ENCODE assay signal across 1 cellular context in the genomic region with DNA sequence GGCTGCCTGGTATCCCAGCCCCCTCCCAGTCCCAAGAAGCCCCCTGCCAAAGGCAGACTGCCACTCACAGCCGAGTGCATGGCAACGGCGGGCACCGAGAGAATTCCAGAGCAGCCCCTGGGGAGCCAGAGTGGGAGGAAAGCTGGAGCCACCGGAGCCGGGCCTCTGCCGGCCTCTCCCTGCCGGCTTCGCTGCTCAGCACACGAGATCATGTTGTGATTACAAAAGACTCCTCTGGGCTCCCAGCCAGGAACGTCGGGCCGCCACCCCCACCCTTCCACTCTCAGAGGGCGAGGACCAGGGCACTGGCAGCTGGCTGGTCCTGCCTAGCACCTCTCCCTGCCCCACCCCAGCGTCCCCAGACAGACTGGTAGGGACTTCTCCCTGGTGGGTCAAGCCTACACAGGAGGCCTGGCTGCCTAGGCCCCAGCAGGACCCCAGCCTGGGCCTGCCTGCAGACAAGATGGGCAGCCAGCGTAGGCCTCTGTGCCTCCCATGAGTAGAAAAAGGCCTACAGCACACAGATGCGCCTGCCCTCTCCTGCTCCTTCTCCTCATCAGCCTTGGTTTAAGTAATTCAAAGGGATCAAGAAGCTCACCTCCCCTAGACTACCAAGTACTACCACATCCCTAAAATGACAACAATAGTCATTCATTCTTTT.
TF ChIP-seq lines count a peak whose summit lies in the region.

Gene CCDC9B, minus strand, starts transcription at position 200 of the 661 bp plus-strand sequence. Its CDS starts 120 bp downstream, at position 80.

TF ChIP-seq in HepG2, 621 proteins besides CTCF, POLR2A, EP300 and RAD21 (continued from another document and continues in another):
- TF ChIP-seq, protein P1, sequence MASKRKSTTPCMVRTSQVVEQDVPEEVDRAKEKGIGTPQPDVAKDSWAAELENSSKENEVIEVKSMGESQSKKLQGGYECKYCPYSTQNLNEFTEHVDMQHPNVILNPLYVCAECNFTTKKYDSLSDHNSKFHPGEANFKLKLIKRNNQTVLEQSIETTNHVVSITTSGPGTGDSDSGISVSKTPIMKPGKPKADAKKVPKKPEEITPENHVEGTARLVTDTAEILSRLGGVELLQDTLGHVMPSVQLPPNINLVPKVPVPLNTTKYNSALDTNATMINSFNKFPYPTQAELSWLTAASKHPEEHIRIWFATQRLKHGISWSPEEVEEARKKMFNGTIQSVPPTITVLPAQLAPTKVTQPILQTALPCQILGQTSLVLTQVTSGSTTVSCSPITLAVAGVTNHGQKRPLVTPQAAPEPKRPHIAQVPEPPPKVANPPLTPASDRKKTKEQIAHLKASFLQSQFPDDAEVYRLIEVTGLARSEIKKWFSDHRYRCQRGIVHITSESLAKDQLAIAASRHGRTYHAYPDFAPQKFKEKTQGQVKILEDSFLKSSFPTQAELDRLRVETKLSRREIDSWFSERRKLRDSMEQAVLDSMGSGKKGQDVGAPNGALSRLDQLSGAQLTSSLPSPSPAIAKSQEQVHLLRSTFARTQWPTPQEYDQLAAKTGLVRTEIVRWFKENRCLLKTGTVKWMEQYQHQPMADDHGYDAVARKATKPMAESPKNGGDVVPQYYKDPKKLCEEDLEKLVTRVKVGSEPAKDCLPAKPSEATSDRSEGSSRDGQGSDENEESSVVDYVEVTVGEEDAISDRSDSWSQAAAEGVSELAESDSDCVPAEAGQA (IDR thresholded peaks at IDR 0.05; ENCODE audit: low read depth), result no peak
- TF ChIP-seq, protein P1 (CRISPR knock-in tag; IDR thresholded peaks at IDR 0.05; ENCODE audit: borderline replicate concordance), result no peak
- TF ChIP-seq MAX (IDR thresholded peaks at IDR 0.05) (peak; percentile 69), NRL (CRISPR knock-in tag; IDR thresholded peaks at IDR 0.05; ENCODE audit: borderline replicate concordance) (peak; percentile 30; the same call in 1 of the 2 replicates), JUNB (CRISPR knock-in tag; IDR thresholded peaks at IDR 0.05; ENCODE audit: borderline replicate concordance) (no peak), SOX5 (CRISPR knock-in tag; IDR thresholded peaks at IDR 0.05; ENCODE audit: borderline replicate concordance) (peak; percentile 43; the same call in 1 of the 2 replicates), ZNF138 (CRISPR knock-in tag; IDR thresholded peaks at IDR 0.05; ENCODE audit: low read depth) (no peak), ZNF460 (CRISPR knock-in tag; IDR thresholded peaks at IDR 0.05; ENCODE audit: borderline replicate concordance) (peak; percentile 34; the same call in 1 of the 2 replicates), ZNF549 (CRISPR knock-in tag; IDR thresholded peaks at IDR 0.05) (no peak), RELA (CRISPR knock-in tag; IDR thresholded peaks at IDR 0.05) (0 out of 2 replicates have a peak, but pooled peaks have one; percentile 67), HNRNPL (IDR thresholded peaks at IDR 0.05; ENCODE audit: low read depth, low read length) (peak; percentile 79), SALL2 (CRISPR knock-in tag; IDR thresholded peaks at IDR 0.05) (peak; percentile 71; the same call in 1 of the 2 replicates), ISL2 (CRISPR knock-in tag; IDR thresholded peaks at IDR 0.05) (0 out of 2 replicates have a peak, but pooled peaks have one; percentile 18), ZNF770 (CRISPR knock-in tag; IDR thresholded peaks at IDR 0.05) (peak; percentile 57; the same call in 1 of the 2 replicates), KAT8 (CRISPR knock-in tag; IDR thresholded peaks at IDR 0.05) (peak; percentile 45), POLR2G (IDR thresholded peaks at IDR 0.05; ENCODE audit: low read depth, low read length) (peak; percentile 51; the same call in 1 of the 2 replicates), AKNA (CRISPR knock-in tag; IDR thresholded peaks at IDR 0.05; ENCODE audit: borderline replicate concordance) (no peak), ZFY (CRISPR knock-in tag; IDR thresholded peaks at IDR 0.05) (peak; percentile 58), ZNF331 (CRISPR knock-in tag; IDR thresholded peaks at IDR 0.05) (0 out of 2 replicates have a peak, but pooled peaks have one; percentile 21), FOXK1 (CRISPR knock-in tag; IDR thresholded peaks at IDR 0.05; ENCODE audit: borderline replicate concordance, low read depth) (0 out of 2 replicates have a peak, but pooled peaks have one; percentile 14), KLF6 (CRISPR knock-in tag; IDR thresholded peaks at IDR 0.05) (0 out of 2 replicates have a peak, but pooled peaks have one; percentile 56), ZFX (CRISPR knock-in tag; IDR thresholded peaks at IDR 0.05; ENCODE audit: low read depth) (peak; percentile 68; the same call in 1 of the 2 replicates), ETV5 (CRISPR knock-in tag; IDR thresholded peaks at IDR 0.05; ENCODE audit: borderline replicate concordance) (no peak), FOXO1 (CRISPR knock-in tag; IDR thresholded peaks at IDR 0.05) (no peak)
- TF ChIP-seq, protein P2, sequence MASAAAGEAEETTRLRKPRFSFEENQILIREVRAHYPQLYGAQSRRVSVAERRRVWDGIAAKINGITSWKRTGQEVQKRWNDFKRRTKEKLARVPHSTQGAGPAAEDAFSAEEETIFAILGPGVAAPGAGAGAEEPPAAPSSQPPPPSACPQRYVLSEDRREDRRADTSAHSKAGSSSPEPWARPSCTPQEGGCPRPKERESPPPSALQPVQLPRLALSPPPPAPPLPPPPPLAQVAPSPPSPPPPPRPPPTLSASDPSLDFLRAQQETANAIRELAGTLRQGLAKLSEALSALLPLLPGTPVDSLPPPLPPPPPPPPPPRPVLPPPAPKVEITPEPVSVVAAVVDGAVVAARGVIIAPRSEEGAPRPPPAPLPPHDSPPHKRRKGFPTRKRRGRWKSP (CRISPR knock-in tag; IDR thresholded peaks at IDR 0.05), result no peak
- TF ChIP-seq, protein P3, sequence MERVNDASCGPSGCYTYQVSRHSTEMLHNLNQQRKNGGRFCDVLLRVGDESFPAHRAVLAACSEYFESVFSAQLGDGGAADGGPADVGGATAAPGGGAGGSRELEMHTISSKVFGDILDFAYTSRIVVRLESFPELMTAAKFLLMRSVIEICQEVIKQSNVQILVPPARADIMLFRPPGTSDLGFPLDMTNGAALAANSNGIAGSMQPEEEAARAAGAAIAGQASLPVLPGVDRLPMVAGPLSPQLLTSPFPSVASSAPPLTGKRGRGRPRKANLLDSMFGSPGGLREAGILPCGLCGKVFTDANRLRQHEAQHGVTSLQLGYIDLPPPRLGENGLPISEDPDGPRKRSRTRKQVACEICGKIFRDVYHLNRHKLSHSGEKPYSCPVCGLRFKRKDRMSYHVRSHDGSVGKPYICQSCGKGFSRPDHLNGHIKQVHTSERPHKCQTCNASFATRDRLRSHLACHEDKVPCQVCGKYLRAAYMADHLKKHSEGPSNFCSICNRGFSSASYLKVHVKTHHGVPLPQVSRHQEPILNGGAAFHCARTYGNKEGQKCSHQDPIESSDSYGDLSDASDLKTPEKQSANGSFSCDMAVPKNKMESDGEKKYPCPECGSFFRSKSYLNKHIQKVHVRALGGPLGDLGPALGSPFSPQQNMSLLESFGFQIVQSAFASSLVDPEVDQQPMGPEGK (CRISPR knock-in tag; IDR thresholded peaks at IDR 0.05), result peak; percentile 61; the same call in 1 of the 2 replicates
- TF ChIP-seq, protein P4, sequence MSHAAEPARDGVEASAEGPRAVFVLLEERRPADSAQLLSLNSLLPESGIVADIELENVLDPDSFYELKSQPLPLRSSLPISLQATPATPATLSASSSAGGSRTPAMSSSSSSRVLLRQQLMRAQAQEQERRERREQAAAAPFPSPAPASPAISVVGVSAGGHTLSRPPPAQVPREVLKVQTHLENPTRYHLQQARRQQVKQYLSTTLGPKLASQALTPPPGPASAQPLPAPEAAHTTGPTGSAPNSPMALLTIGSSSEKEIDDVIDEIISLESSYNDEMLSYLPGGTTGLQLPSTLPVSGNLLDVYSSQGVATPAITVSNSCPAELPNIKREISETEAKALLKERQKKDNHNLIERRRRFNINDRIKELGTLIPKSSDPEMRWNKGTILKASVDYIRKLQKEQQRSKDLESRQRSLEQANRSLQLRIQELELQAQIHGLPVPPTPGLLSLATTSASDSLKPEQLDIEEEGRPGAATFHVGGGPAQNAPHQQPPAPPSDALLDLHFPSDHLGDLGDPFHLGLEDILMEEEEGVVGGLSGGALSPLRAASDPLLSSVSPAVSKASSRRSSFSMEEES (CRISPR knock-in tag; IDR thresholded peaks at IDR 0.05), result peak; percentile 67; the same call in 1 of the 2 replicates
- TF ChIP-seq, protein P5, sequence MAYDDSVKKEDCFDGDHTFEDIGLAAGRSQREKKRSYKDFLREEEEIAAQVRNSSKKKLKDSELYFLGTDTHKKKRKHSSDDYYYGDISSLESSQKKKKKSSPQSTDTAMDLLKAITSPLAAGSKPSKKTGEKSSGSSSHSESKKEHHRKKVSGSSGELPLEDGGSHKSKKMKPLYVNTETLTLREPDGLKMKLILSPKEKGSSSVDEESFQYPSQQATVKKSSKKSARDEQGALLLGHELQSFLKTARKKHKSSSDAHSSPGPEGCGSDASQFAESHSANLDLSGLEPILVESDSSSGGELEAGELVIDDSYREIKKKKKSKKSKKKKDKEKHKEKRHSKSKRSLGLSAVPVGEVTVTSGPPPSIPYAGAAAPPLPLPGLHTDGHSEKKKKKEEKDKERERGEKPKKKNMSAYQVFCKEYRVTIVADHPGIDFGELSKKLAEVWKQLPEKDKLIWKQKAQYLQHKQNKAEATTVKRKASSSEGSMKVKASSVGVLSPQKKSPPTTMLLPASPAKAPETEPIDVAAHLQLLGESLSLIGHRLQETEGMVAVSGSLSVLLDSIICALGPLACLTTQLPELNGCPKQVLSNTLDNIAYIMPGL (CRISPR knock-in tag; IDR thresholded peaks at IDR 0.05; ENCODE audit: borderline replicate concordance in 1 of 2, low read depth in 1 of 2), result peak in 1 of 2 experiments; percentile 32; a peak in 1 of 4 replicates
